Comparison of ENCODE assay signal across 8 cellular contexts in genomic region chr1:202184750-202185460, GRCh38. TPM values are rescaled to one million over a fixed set of nuclear protein-coding genes. Genes with fewer than 3 reads are reported as not detected.
DNase-seq lines count a peak whose midpoint lies in the region; ATAC-seq and TF ChIP-seq lines count a peak whose summit lies in the region.

No MANE protein-coding gene starts in this region.

- 20% methylated on average over 14 of the region's 19 CpGs for WGBS in suprapubic skin

- peaks cover 3% of the 10 kb centered on the region for H3K27me3 Mint-ChIP-seq in activated T-helper 17 cell treated with anti-CD3 and anti-CD28 coated beads, Interleukin-2, amount 50 U/mL, for 72 hours

- CTCF ChIA-PET in GM10248 (lab: Yijun Ruan, JAX) (interaction anchor here (0.6 to 4.1 kb wide), 16 partner anchors 8 to 1838 kb away, joined by 3 to 31 read pairs (median 5); partner anchors contain the start of genes LGR6 and PTPN7), RWPE1 (lab: Yijun Ruan, JAX) (interaction anchor here (0.6 to 3.4 kb wide), 21 partner anchors 9 to 998 kb away, joined by 3 to 22 read pairs (median 4); partner anchors contain the start of genes LGR6, PPP1R12B and UBE2T)

- H3K9me3 Mint-ChIP-seq in activated T-helper 17 cell treated with anti-CD3 and anti-CD28 coated beads, Interleukin-2, amount 50 U/mL, for 72 hours, result no peaks in the 10 kb centered on the region

- no peak overlapping the region for H3K27ac ChIP-seq in RWPE1
- no peak overlapping the region for H3K27ac ChIP-seq in neutrophil
- H3K27ac ChIP-seq in suprapubic skin, result no peak overlapping the region

- H3K4me3 ChIP-seq in foreskin fibroblast (ENCODE audit: low read depth in 1 of 2, low read length in 2 of 2) (no peak overlapping the region), neutrophil (ENCODE audit: low read depth in 1 of 2, low read length in 1 of 2) (no peak overlapping the region), suprapubic skin (no peak overlapping the region)

- TF ChIP-seq CTCF in GM10248 (IDR thresholded peaks at IDR 0.05; ENCODE audit: control extremely low read depth, extremely low read depth, low read depth, missing control alignments) (peak; percentile 89), RWPE1 (conservative IDR thresholded peaks at IDR 0.05; ENCODE audit: low read depth) (peak; percentile 85), foreskin fibroblast (IDR thresholded peaks at IDR 0.05; ENCODE audit: low read depth, low read length) (peak; percentile 87), neutrophil (IDR thresholded peaks at IDR 0.05) (peak; percentile 74), suprapubic skin (IDR thresholded peaks at IDR 0.05) (peak; percentile 41 to 89)

- H3K4me1 ChIP-seq in neutrophil (ENCODE audit: control insufficient read depth in 1 of 2, insufficient read depth in 1 of 2, low read depth in 1 of 2, low read length in 1 of 2) (no peaks in the 10 kb centered on the region), suprapubic skin (peaks cover 6% of the 10 kb centered on the region)

- peak overlapping the region; percentile 22 for H3K4me3 Mint-ChIP-seq in activated T-helper 17 cell treated with anti-CD3 and anti-CD28 coated beads, Interleukin-2, amount 50 U/mL, for 72 hours

- H3K36me3 ChIP-seq in neutrophil (no peaks in the 10 kb centered on the region), suprapubic skin (no peaks in the 10 kb centered on the region)

- peaks cover 13% of the 10 kb centered on the region for H3K27me3 ChIP-seq in neutrophil
- H3K27me3 ChIP-seq in suprapubic skin, result peaks cover 23% of the 10 kb centered on the region

- H3K27ac Mint-ChIP-seq in activated T-helper 17 cell treated with anti-CD3 and anti-CD28 coated beads, Interleukin-2, amount 50 U/mL, for 72 hours, result peak overlapping the region; percentile 21

- POLR2A ChIA-PET in GM10248 (lab: Yijun Ruan, JAX), result no interaction called here
- POLR2A ChIA-PET in RWPE1 (lab: Yijun Ruan, JAX; ENCODE audit: low non-redundant PET), result no interaction called here

- no peak for TF ChIP-seq EP300 in suprapubic skin (IDR thresholded peaks at IDR 0.05)

- H3K36me3 Mint-ChIP-seq in activated T-helper 17 cell treated with anti-CD3 and anti-CD28 coated beads, Interleukin-2, amount 50 U/mL, for 72 hours (ENCODE audit: low read depth), result no peaks in the 10 kb centered on the region

- ATAC-seq in activated T-helper 17 cell treated with anti-CD3 and anti-CD28 coated beads, Interleukin-2, amount 50 U/mL, for 72 hours (replicated peaks), result peak; percentile 83
- no peak for ATAC-seq in GM21526 (IDR thresholded peaks at IDR 0.05; ENCODE audit: low FRiP score, unreplicated experiment)

- TF ChIP-seq POLR2A in suprapubic skin (IDR thresholded peaks at IDR 0.05), result no peak

- H3K9me3 ChIP-seq in neutrophil (no peaks in the 10 kb centered on the region), suprapubic skin (no peaks in the 10 kb centered on the region)

- peaks cover 11% of the 10 kb centered on the region for H3K4me1 Mint-ChIP-seq in activated T-helper 17 cell treated with anti-CD3 and anti-CD28 coated beads, Interleukin-2, amount 50 U/mL, for 72 hours

- DNase-seq in GM10248 (ENCODE audit: extremely low spot score) (peak; percentile 69), LoVo (ENCODE audit: low spot score) (peak; percentile 82), RWPE1 (ENCODE audit: low spot score) (peak; percentile 93), foreskin fibroblast (peak; percentile 75 to 91), suprapubic skin (ENCODE audit: low spot score in 2 of 2) (peak in 1 of 2 donors; percentile 87)

RNA-seq across cellular contexts. Expression of gene LGR6, which starts 8.7 kb away (rescaled TPM):
- total RNA-seq in activated T-helper 17 cell treated with anti-CD3 and anti-CD28 coated beads, Interleukin-2, amount 50 U/mL, for 72 hours, result under 1 TPM in 1 of 2 donors, not detected in 1; 0.21 TPM
- total RNA-seq in suprapubic skin, result 1 to 10 TPM; 1.6 to 4.9 (median 4.1) TPM

RNA-seq across cellular contexts. Expression of gene PTPN7, which starts 24.5 kb away (rescaled TPM):
- total RNA-seq in activated T-helper 17 cell treated with anti-CD3 and anti-CD28 coated beads, Interleukin-2, amount 50 U/mL, for 72 hours, result 100 to 1,000 TPM; 238 to 281 TPM
- 1 to 10 TPM in 1 of 4 donors, under 1 TPM in 2, not detected in 1; 0.42 to 2.7 (median 0.60) TPM for total RNA-seq in suprapubic skin

RNA-seq across cellular contexts. Expression of gene ARL8A, which starts 40.4 kb away (rescaled TPM):
- 10 to 100 TPM; 43.6 to 51.4 TPM for total RNA-seq in activated T-helper 17 cell treated with anti-CD3 and anti-CD28 coated beads, Interleukin-2, amount 50 U/mL, for 72 hours
- total RNA-seq in suprapubic skin, result 10 to 100 TPM; 41.1 to 46.3 (median 43.0) TPM

Comparison
In these comparisons a context has a peak if more than half of its experiments do, and no peak if none do; other contexts are left out.
1. RNA of gene PTPN7, which starts 24.5 kb away (total RNA-seq): 238 to 281 TPM in activated T-helper 17 cell treated with anti-CD3 and anti-CD28 coated beads, Interleukin-2, amount 50 U/mL, for 72 hours; 0.42 to 2.7 TPM in suprapubic skin; every median in the first group is over 10 times any median in the second.
2. Peak in every context shown above with its lines, with median percentiles within 50 percentile points of each other: CTCF ChIP-seq.